1 cellular context compared by ENCODE assay signal in the genomic region with DNA sequence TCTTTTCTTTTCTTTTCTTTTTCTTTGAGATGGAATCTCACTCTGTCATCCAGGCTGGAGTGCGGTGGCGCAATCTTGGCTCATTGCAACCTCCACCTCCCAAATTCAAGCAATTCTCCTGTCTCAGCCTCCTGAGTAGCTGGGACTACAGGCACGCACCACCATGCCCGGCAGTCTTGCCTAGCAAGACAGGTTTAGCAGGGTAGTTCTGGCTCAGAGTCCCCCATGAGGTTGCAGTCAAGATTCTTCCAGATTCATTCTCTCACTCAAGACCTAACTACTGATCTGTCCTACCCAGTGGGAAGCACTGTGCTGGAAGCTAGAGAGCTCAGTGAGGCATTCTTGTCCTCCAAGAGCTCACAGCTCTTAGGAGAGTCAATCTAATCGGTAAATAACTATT.
TF ChIP-seq lines count a peak whose summit lies in the region.

No MANE protein-coding gene starts in this region.

TF ChIP-seq in K562, 482 proteins besides CTCF, POLR2A, EP300 and RAD21:
- TF ChIP-seq CEBPB (tag; IDR thresholded peaks at IDR 0.05): peak; percentile 44; the same call in 1 of the 2 replicates
- no peak for TF ChIP-seq CREB3 (tag; conservative IDR thresholded peaks at IDR 0.05; ENCODE audit: low read depth)
